Comparison of ENCODE assay signal across 26 cellular contexts in genomic region chr15:77474310-77474986, GRCh38. TPM values are rescaled to one million over a fixed set of nuclear protein-coding genes. Genes with fewer than 3 reads are reported as not detected.
A peak's percentile ranks its signal among the peaks of the same experiment; 100 is the strongest.
DNase-seq lines count a peak whose midpoint lies in the region; ATAC-seq, FAIRE-seq and TF ChIP-seq lines count a peak whose summit lies in the region.
"Had no signal": no experiment of that assay in that cellular context is flagged by ENCODE, and none has a peak within 500 bp of the region (broad histone marks: within the 10 kb centered on the region; RNA-seq: fewer than 3 reads in every experiment).

No MANE protein-coding gene starts in this region.

- DNase-seq in NCI-H82 (lab: John Stamatoyannopoulos, UW) (peak; percentile 54), NCI-H82 treated with DMSO at 0.1 percent for 48 hours (lab: John Stamatoyannopoulos, UW; ENCODE audit: unreplicated experiment) (no peak), NCI-H345 (lab: John Stamatoyannopoulos, UW) (peak; percentile 51), left ventricle myocardium inferior (no peak), RCC 7860 (ENCODE audit: low spot score) (no peak), Karpas-422 (no peak)
- DNase-seq: activated CD4-positive, alpha-beta T cell treated with anti-CD3 and anti-CD28 coated beads for 48 hours; activated naive CD8-positive, alpha-beta T cell treated with anti-CD3 and anti-CD28 coated beads, Interleukin-2, amount 10 ng/mL, durations not matched to agents 7 days and 5 days; endodermal cell; head of caudate nucleus; naive thymus-derived CD8-positive, alpha-beta T cell; NCI-H446; posterior cingulate gyrus; SHP77; small intestine; stimulated activated CD4-positive, alpha-beta T cell treated with anti-CD3 and anti-CD28 coated beads, Interleukin-4, amount 100 ng/mL, for 1 hour; stimulated activated naive CD8-positive, alpha-beta T cell treated with anti-CD3 and anti-CD28 coated beads, Interleukin-15, amount 100 ng/mL, for 72 hours had no signal

- H3K27ac ChIP-seq in left ventricle myocardium inferior (replicated peaks) (peak overlapping the region; percentile 82), Karpas-422 (ENCODE audit: low read length) (no peak overlapping the region)
- H3K27ac ChIP-seq: BLaER1 treated with 17β-estradiol and CSF1 and Interleukin-3, amounts not matched to agents 10 nM and 100 nM had no signal

- no peak for ATAC-seq in GM19452 (IDR thresholded peaks at IDR 0.05; ENCODE audit: unreplicated experiment)
- no peak for ATAC-seq in GM18907 (IDR thresholded peaks at IDR 0.05; ENCODE audit: unreplicated experiment)
- ATAC-seq: HepG2; naive thymus-derived CD8-positive, alpha-beta T cell; stimulated activated naive CD8-positive, alpha-beta T cell treated with anti-CD3 and anti-CD28 coated beads, Interleukin-15, amount 100 ng/mL, for 72 hours had no signal

- no peak for FAIRE-seq in RCC 7860 (lab: Jason Lieb, UNC)
- FAIRE-seq: colon, G401.6, H54, HepG2, islet of Langerhans, small intestine, TTC549 had no signal

- peaks cover 49% of the 10 kb centered on the region for H3K36me3 ChIP-seq in left ventricle myocardium inferior
- H3K36me3 ChIP-seq in Karpas-422 (ENCODE audit: insufficient read depth, low read length), result peaks cover 3% of the 10 kb centered on the region; the same call in 1 of the 2 replicates

- H3K79me2 ChIP-seq in Karpas-422 (ENCODE audit: low read length), result no peaks in the 10 kb centered on the region

- H3K4me3 ChIP-seq in left ventricle myocardium inferior (no peak overlapping the region), Karpas-422 (ENCODE audit: low read length) (no peak overlapping the region)
- H3K4me3 ChIP-seq: BLaER1 treated with 17β-estradiol and CSF1 and Interleukin-3, amounts not matched to agents 10 nM and 100 nM had no signal

- TF ChIP-seq CTCF in left ventricle myocardium inferior (IDR thresholded peaks at IDR 0.05; ENCODE audit: borderline replicate concordance), result no peak

- intact Hi-C loops in left ventricle myocardium inferior (cut with micrococcal nuclease), result no loop called here

- no peaks in the 10 kb centered on the region for H3K27me3 ChIP-seq in left ventricle myocardium inferior (ENCODE audit: low read depth)
- H3K27me3 ChIP-seq in Karpas-422 (ENCODE audit: low read length), result no peaks in the 10 kb centered on the region
- H3K27me3 ChIP-seq: BLaER1 treated with 17β-estradiol and CSF1 and Interleukin-3, amounts not matched to agents 10 nM and 100 nM had no signal

- H2AFZ ChIP-seq in Karpas-422 (ENCODE audit: low read length), result no peak overlapping the region

- H3K9me3 ChIP-seq in left ventricle myocardium inferior (replicated peaks), result no peaks in the 10 kb centered on the region
- H3K9me3 ChIP-seq in Karpas-422 (ENCODE audit: low read length), result no peaks in the 10 kb centered on the region
- H3K9me3 ChIP-seq: BLaER1 treated with 17β-estradiol and CSF1 and Interleukin-3, amounts not matched to agents 10 nM and 100 nM had no signal

- no peaks in the 10 kb centered on the region for H4K20me1 ChIP-seq in Karpas-422 (ENCODE audit: insufficient read depth, low read depth, low read length)
- H4K20me1 ChIP-seq: BLaER1 treated with 17β-estradiol and CSF1 and Interleukin-3, amounts not matched to agents 10 nM and 100 nM had no signal

- no peaks in the 10 kb centered on the region for H3K9me2 ChIP-seq in Karpas-422 (replicated peaks; ENCODE audit: insufficient read depth, low read length)

- H3K9ac ChIP-seq in Karpas-422 (ENCODE audit: low read length), result no peak overlapping the region
- H3K9ac ChIP-seq: BLaER1 treated with 17β-estradiol and CSF1 and Interleukin-3, amounts not matched to agents 10 nM and 100 nM had no signal

- H3K4me2 ChIP-seq in Karpas-422 (ENCODE audit: low read depth, low read length, poor library complexity, severe bottlenecking), result no peak overlapping the region
- H3K4me2 ChIP-seq: BLaER1 treated with 17β-estradiol and CSF1 and Interleukin-3, amounts not matched to agents 10 nM and 100 nM had no signal

- H3K4me1 ChIP-seq in left ventricle myocardium inferior (peaks cover 66% of the 10 kb centered on the region), Karpas-422 (ENCODE audit: low read length) (no peaks in the 10 kb centered on the region)
- H3K4me1 ChIP-seq: BLaER1 treated with 17β-estradiol and CSF1 and Interleukin-3, amounts not matched to agents 10 nM and 100 nM had no signal

RNA-seq across cellular contexts. Expression of gene HMG20A, which starts 53.8 kb away (rescaled TPM):
- 30.5 TPM for total RNA-seq in left ventricle myocardium inferior
- 21.4 and 26.2 TPM in 2 replicates for total RNA-seq in Karpas-422 (2014; rRNA removed; shearing (Covaris generic); ENCODE audit: low replicate concordance)

RNA-seq across cellular contexts. Expression of gene PEAK1, which starts 54.5 kb away (rescaled TPM):
- total RNA-seq in left ventricle myocardium inferior, result 75.2 TPM
- 1.4 and 2.5 TPM in 2 replicates for total RNA-seq in Karpas-422 (2014; rRNA removed; shearing (Covaris generic); ENCODE audit: low replicate concordance)

Comparison
In these comparisons a context has a peak if more than half of its experiments do, and no peak if none do; other contexts are left out.
1. DNase-seq: peak in NCI-H82 (single experiment) and NCI-H345 (single experiment); none in NCI-H82 treated with DMSO at 0.1 percent for 48 hours (single experiment), left ventricle myocardium inferior (single experiment), RCC 7860 (single experiment) and Karpas-422 (single experiment).
2. RNA of gene PEAK1, which starts 54.5 kb away (total RNA-seq): 75.2 TPM in left ventricle myocardium inferior (single experiment); 1.4 to 2.5 TPM in Karpas-422; every median in the first group is over 10 times any median in the second.